In the genomic region with DNA sequence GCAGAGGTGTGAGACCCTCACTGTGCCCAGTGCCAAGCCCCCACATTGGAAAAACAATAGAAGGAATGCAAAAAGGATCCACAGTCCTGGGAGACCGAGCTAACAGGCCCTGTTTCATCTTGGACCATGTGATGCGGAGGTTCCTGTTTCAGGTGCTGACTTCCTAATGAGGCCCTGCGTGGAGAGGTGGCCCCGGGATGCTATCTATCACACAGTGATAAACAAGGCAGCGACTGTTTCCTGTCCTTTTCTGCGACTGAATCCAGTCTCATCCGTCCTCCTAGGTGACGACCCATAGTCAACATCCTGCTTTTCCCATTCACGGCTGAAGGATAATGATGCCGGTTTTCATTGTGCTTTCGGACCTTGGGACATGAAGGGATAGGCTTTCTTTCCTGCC, we compare ENCODE assay signal across 31 cellular contexts. TPM values are rescaled to one million over a fixed set of nuclear protein-coding genes. Genes with fewer than 3 reads are reported as not detected.
A peak's percentile ranks its signal among the peaks of the same experiment; 100 is the strongest.
DNase-seq lines count a peak whose midpoint lies in the region; ATAC-seq and TF ChIP-seq lines count a peak whose summit lies in the region.
"Had no signal": no experiment of that assay in that cellular context is flagged by ENCODE, and none has a peak within 500 bp of the region (broad histone marks: within the 10 kb centered on the region; RNA-seq: fewer than 3 reads in every experiment).

No MANE protein-coding gene starts in this region.

- intact Hi-C loops in right cardiac atrium (cut with DNase I) (no loop called here), heart right ventricle (cut with DNase I) (no loop called here), dorsolateral prefrontal cortex (cut with DNase I) (loop anchor here (5.0 kb wide), 2 partner anchors 46 to 194 kb away; no protein-coding TSS in a partner anchor)

- H3K36me3 ChIP-seq in heart right ventricle, result no peaks in the 10 kb centered on the region
- H3K36me3 ChIP-seq: brain microvascular endothelial cell, esophagus squamous epithelium, MG63, transverse colon had no signal

- peak overlapping the region; percentile 50 for H3K27ac ChIP-seq in right cardiac atrium (ENCODE audit: low read length)
- peak overlapping the region in 1 of 10 donors; percentile 10 for H3K27ac ChIP-seq in heart right ventricle
- peak overlapping the region in 39 of 59 donors; percentile 5 to 95 (median 71) for H3K27ac ChIP-seq in dorsolateral prefrontal cortex
- H3K27ac ChIP-seq in substantia nigra (ENCODE audit: low read depth, low read length, poor library complexity, severe bottlenecking), result no peak overlapping the region
- H3K27ac ChIP-seq: brain microvascular endothelial cell, esophagus squamous epithelium, foreskin keratinocyte, HL-60, KMS-11, transverse colon had no signal

- H3K4me3 ChIP-seq in right cardiac atrium (ENCODE audit: low read length) (no peak overlapping the region), heart right ventricle (no peak overlapping the region), dorsolateral prefrontal cortex (no peak overlapping the region)
- H3K4me3 ChIP-seq: esophagus squamous epithelium, GM12878, MG63, transverse colon had no signal

- DNase-seq in right cardiac atrium, result no peak
- no peak for DNase-seq in heart right ventricle
- DNase-seq in dorsolateral prefrontal cortex, result no peak
- DNase-seq in nephron progenitor cell, result no peak
- no peak for DNase-seq in type B pancreatic cell (ENCODE audit: extremely low spot score, unreplicated experiment)
- DNase-seq in T1000 (lab: John Stamatoyannopoulos, UW), result no peak
- no peak for DNase-seq in NCI-H1048 (lab: John Stamatoyannopoulos, UW)
- DNase-seq in substantia nigra (lab: John Stamatoyannopoulos, UW), result no peak
- DNase-seq: activated CD4-positive, alpha-beta T cell treated with anti-CD3 and anti-CD28 coated beads, Interleukin-2, amount 50 U/mL, for 4 hours; activated naive CD4-positive, alpha-beta T cell treated with Interleukin-2 at 50 U/mL for 16 hours; AML-193; brain microvascular endothelial cell; CD8-positive, alpha-beta memory T cell; cerebellar nuclear complex; dermis blood vessel endothelial cell; DMS 273 treated with DMSO at 0.1 percent for 48 hours; esophagus squamous epithelium; foreskin keratinocyte; GOT3; kidney glomerular epithelial cell; MG63; NCI-H1417 treated with DMSO at 0.1 percent for 48 hours; NCI-H2081 treated with DMSO at 0.1 percent for 48 hours; NCI-H774; SK-N-SH; stimulated activated CD4-positive, alpha-beta T cell treated with anti-CD3 and anti-CD28 coated beads, Interleukin-12 subunit alpha, Interleukin-12 subunit beta, amount 100 ng/mL, for 4 hours; stimulated activated CD4-positive, alpha-beta T cell treated with anti-CD3 and anti-CD28 coated beads, Interleukin-4, amount 100 ng/mL, for 1 hour; transverse colon had no signal

- peaks cover 17% of the 10 kb centered on the region for H3K4me1 ChIP-seq in right cardiac atrium (ENCODE audit: control insufficient read depth, insufficient read depth, low read length)
- H3K4me1 ChIP-seq in heart right ventricle, result peaks cover 9 to 41% (median 25%) of the 10 kb centered on the region in 9 donors
- H3K4me1 ChIP-seq: foreskin keratinocyte, transverse colon had no signal

- peaks cover 14% of the 10 kb centered on the region for H3K36me3 Mint-ChIP-seq in nephron progenitor cell (ENCODE audit: low read depth)
- H3K36me3 Mint-ChIP-seq in type B pancreatic cell, result no peaks in the 10 kb centered on the region

- 55% methylated on average over 11 of the region's 11 CpGs for WGBS in right cardiac atrium
- 45 to 63% methylated on average over 11 of the region's 11 CpGs for WGBS in heart right ventricle, 2 donors

- H3K27me3 Mint-ChIP-seq in nephron progenitor cell (ENCODE audit: low read depth, poor library complexity) (peaks cover 10% of the 10 kb centered on the region), type B pancreatic cell (no peaks in the 10 kb centered on the region)

- H3K4me1 Mint-ChIP-seq in nephron progenitor cell (peaks cover 54% of the 10 kb centered on the region), type B pancreatic cell (ENCODE audit: unreplicated experiment) (peaks cover 42% of the 10 kb centered on the region)
- H3K4me1 Mint-ChIP-seq: CD8-positive, alpha-beta memory T cell had no signal

- H3K4me3 Mint-ChIP-seq in nephron progenitor cell, result no peak overlapping the region
- no peak overlapping the region for H3K4me3 Mint-ChIP-seq in type B pancreatic cell
- H3K4me3 Mint-ChIP-seq: CD8-positive, alpha-beta memory T cell had no signal

- TF ChIP-seq CTCF in heart right ventricle (IDR thresholded peaks at IDR 0.05), result no peak
- TF ChIP-seq CTCF in dorsolateral prefrontal cortex (IDR thresholded peaks at IDR 0.05 in 54 of 56, conservative IDR thresholded peaks at IDR 0.05 in 2 of 56; ENCODE audit: low read depth in 1 of 56, partially characterized antibody in 56 of 56), result no peak
- TF ChIP-seq CTCF in nephron progenitor cell (IDR thresholded peaks at IDR 0.05), result no peak
- no peak for TF ChIP-seq CTCF in type B pancreatic cell (conservative IDR thresholded peaks at IDR 0.05)

- ATAC-seq in right cardiac atrium (no peak), heart right ventricle (no peak)
- ATAC-seq: foreskin keratinocyte, GM12878 had no signal

- no peaks in the 10 kb centered on the region for H3K27me3 ChIP-seq in right cardiac atrium (ENCODE audit: control insufficient read depth, insufficient read depth)
- peaks cover 0 to 4% (median 0%) of the 10 kb centered on the region in 7 donors for H3K27me3 ChIP-seq in heart right ventricle
- H3K27me3 ChIP-seq in dorsolateral prefrontal cortex, result no peaks in the 10 kb centered on the region
- H3K27me3 ChIP-seq: brain microvascular endothelial cell, MG63, transverse colon had no signal

- H3K9me3 Mint-ChIP-seq in nephron progenitor cell (peaks cover 51% of the 10 kb centered on the region), type B pancreatic cell (peaks cover 5% of the 10 kb centered on the region)

- H3K9me3 ChIP-seq in right cardiac atrium (ENCODE audit: control insufficient read depth, low read length), result no peaks in the 10 kb centered on the region
- peaks cover 0 to 21% (median 0%) of the 10 kb centered on the region in 11 donors for H3K9me3 ChIP-seq in heart right ventricle
- H3K9me3 ChIP-seq: SK-N-SH, transverse colon had no signal

- peak overlapping the region; percentile 89 for H3K27ac Mint-ChIP-seq in nephron progenitor cell
- H3K27ac Mint-ChIP-seq in type B pancreatic cell, result peak overlapping the region; percentile 39
- H3K27ac Mint-ChIP-seq: CD8-positive, alpha-beta memory T cell had no signal

RNA-seq across cellular contexts. Expression of gene BOD1, which starts 56.4 kb away (rescaled TPM):
- total RNA-seq in right cardiac atrium (10 to 100 TPM; 42.7 to 53.6 (median 46.8) TPM), heart right ventricle (10 to 100 TPM; 37.6 to 54.3 (median 46.3) TPM), dorsolateral prefrontal cortex (10 to 100 TPM; 30.1 to 53.8 (median 41.6) TPM), type B pancreatic cell (ENCODE audit: low replicate concordance) (63.2 and 98.7 TPM in 2 replicates)
- polyA plus RNA-seq in right cardiac atrium (29.0 TPM), heart right ventricle (10 to 100 TPM; 20.2 to 36.7 TPM)

Comparison
In these comparisons a context has a peak if more than half of its experiments do, and no peak if none do; other contexts are left out.
1. intact Hi-C loops: an anchor here in dorsolateral prefrontal cortex (5.0 kb wide); none called in right cardiac atrium and heart right ventricle.